Comparison of ENCODE assay signal across 14 cellular contexts in the genomic region with DNA sequence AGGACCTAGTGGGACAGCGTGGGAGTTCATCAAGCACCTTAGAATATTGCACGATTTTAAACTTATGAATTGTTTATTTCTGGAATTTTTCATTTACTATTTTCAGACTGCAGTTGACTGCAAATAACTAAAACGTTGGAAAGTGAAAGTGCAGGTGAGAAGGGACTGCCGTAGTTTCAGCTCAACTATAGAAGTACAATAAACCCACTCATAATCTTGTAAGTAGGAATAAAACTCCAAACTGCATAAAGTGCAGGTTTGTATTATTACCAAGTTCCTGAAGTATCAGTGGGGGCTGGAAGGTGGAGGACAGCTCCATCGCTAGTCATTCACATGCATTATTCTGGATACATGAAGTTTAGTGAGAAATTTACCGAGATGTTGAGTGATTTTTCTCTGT. TPM values are rescaled to one million over a fixed set of nuclear protein-coding genes. Genes with fewer than 3 reads are reported as not detected.
A peak's percentile ranks its signal among the peaks of the same experiment; 100 is the strongest.
DNase-seq lines count a peak whose midpoint lies in the region; ATAC-seq and TF ChIP-seq lines count a peak whose summit lies in the region.
"Had no signal": no experiment of that assay in that cellular context is flagged by ENCODE, and none has a peak within 500 bp of the region (broad histone marks: within the 10 kb centered on the region; RNA-seq: fewer than 3 reads in every experiment).

No MANE protein-coding gene starts in this region.

- peak overlapping the region; percentile 68 for H3K4me2 ChIP-seq in BLaER1

- peak overlapping the region; percentile 98 for H3K27ac Mint-ChIP-seq in activated B cell treated with CpG ODN at 0.5 μM for 24 hours
- peak overlapping the region; percentile 97 for H3K27ac Mint-ChIP-seq in memory B cell

- no peaks in the 10 kb centered on the region for H4K20me1 ChIP-seq in BLaER1

- H3K4me1 Mint-ChIP-seq in activated B cell treated with CpG ODN at 0.5 μM for 24 hours (peaks cover 58% of the 10 kb centered on the region), memory B cell (peaks cover 32% of the 10 kb centered on the region)

- POLR2A ChIA-PET in activated B cell treated with CpG ODN at 0.5 μM for 24 hours (lab: Charles Lee): interaction anchor here (0.7 to 3.7 kb wide), 7 partner anchors 43 to 1204 kb away, joined by 3 to 56 read pairs (median 5); a partner anchor contains a TSS

- no peaks in the 10 kb centered on the region for H3K9me3 ChIP-seq in BLaER1
- H3K9me3 ChIP-seq: body of pancreas had no signal

- H3K36me3 ChIP-seq in BLaER1: no peaks in the 10 kb centered on the region

- DNase-seq in GM12864 (ENCODE audit: low read depth) (no peak), activated B cell treated with CpG ODN at 0.5 μM for 24 hours (no peak), memory B cell (ENCODE audit: low spot score in 2 of 2) (no peak), T-helper 9 cell (no peak), NCI-H1417 (lab: John Stamatoyannopoulos, UW) (no peak), EL (no peak), cerebellum (ENCODE audit: low spot score) (no peak)
- DNase-seq: activated CD8-positive, alpha-beta memory T cell treated with anti-CD3 and anti-CD28 coated beads for 24 hours; NCI-H1436; NCI-H748 treated with DMSO at 0.1 percent for 48 hours had no signal

- H3K9me3 Mint-ChIP-seq in activated B cell treated with CpG ODN at 0.5 μM for 24 hours: no peaks in the 10 kb centered on the region
- no peaks in the 10 kb centered on the region for H3K9me3 Mint-ChIP-seq in memory B cell

- H3K36me3 Mint-ChIP-seq in activated B cell treated with CpG ODN at 0.5 μM for 24 hours (ENCODE audit: low read depth) (no peaks in the 10 kb centered on the region), memory B cell (no peaks in the 10 kb centered on the region)

- CTCF ChIA-PET in activated B cell treated with CpG ODN at 0.5 μM for 24 hours (lab: Charles Lee): interaction anchor here (0.9 to 1.9 kb wide), 3 partner anchors 12 to 43 kb away, joined by 3 to 14 read pairs (median 4); a partner anchor contains a TSS

- no peak overlapping the region for H3K27ac ChIP-seq in BLaER1
- H3K27ac ChIP-seq: C4-2B had no signal

- H3K4me3 ChIP-seq in BLaER1 (no peak overlapping the region), GM12864 (ENCODE audit: low read depth, low read length) (peak overlapping the region; percentile 31; the same call in 1 of the 2 replicates)
- H3K4me3 ChIP-seq: body of pancreas had no signal

- ATAC-seq in activated B cell treated with CpG ODN at 0.5 μM for 24 hours (ENCODE audit: low read depth) (no peak), memory B cell (ENCODE audit: low read depth) (no peak)
- ATAC-seq: body of pancreas, SK-N-SH treated with all-trans-retinoic acid at 6 μM for 48 hours had no signal

- H3K4me3 Mint-ChIP-seq in activated B cell treated with CpG ODN at 0.5 μM for 24 hours (peak overlapping the region; percentile 75), memory B cell (peak overlapping the region; percentile 75)

- intact Hi-C loops in activated B cell treated with CpG ODN at 0.5 μM for 24 hours (cut with micrococcal nuclease): loop anchor here (5.0 kb wide), 3 partner anchors 329 to 901 kb away; a partner anchor contains a TSS

- no peak overlapping the region for H3K9ac ChIP-seq in BLaER1

- TF ChIP-seq CTCF in GM12864 (IDR thresholded peaks at IDR 0.05; ENCODE audit: low read depth, low read length, missing control alignments) (no peak), activated B cell treated with CpG ODN at 0.5 μM for 24 hours (IDR thresholded peaks at IDR 0.05) (no peak)

- H3K27me3 Mint-ChIP-seq in activated B cell treated with CpG ODN at 0.5 μM for 24 hours (no peaks in the 10 kb centered on the region), memory B cell (no peaks in the 10 kb centered on the region)

- no peaks in the 10 kb centered on the region for H3K27me3 ChIP-seq in BLaER1
- H3K27me3 ChIP-seq: body of pancreas had no signal

- H3K4me1 ChIP-seq in BLaER1: peaks cover 37% of the 10 kb centered on the region

RNA-seq across cellular contexts. Expression of a gene that starts 43.4 kb away (rescaled TPM):
- total RNA-seq in activated B cell treated with CpG ODN at 0.5 μM for 24 hours (33.3 and 40.0 TPM in 2 replicates), cerebellum (54.8 TPM)
